In the genomic region with DNA sequence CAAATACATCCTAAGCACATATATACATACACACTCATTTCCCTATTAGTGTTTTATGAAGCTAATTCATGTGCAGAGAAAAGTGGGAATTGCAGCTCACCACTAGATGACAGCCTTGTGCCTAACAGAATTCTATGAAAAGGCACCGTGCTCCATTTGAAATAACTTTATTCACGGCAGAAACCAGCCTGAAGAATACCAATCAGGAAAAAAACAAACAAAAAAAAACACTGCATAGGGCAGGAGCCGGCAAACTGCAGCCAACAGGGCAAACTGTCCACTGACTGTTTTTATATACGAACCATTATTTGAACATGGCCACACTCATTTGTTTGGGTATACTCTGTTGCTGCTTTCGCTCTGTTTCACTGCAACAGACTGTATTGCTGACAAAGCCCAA, we compare ENCODE assay signal across 8 cellular contexts. TPM values are rescaled to one million over a fixed set of nuclear protein-coding genes. Genes with fewer than 3 reads are reported as not detected.
DNase-seq lines count a peak whose midpoint lies in the region; ATAC-seq and TF ChIP-seq lines count a peak whose summit lies in the region.

No MANE protein-coding gene starts in this region.

- no peak for TF ChIP-seq EP300 in neural cell (conservative IDR thresholded peaks at IDR 0.05; ENCODE audit: poor library complexity, severe bottlenecking)

- H3K4me3 ChIP-seq in neural cell (ENCODE audit: low read length), result no peak overlapping the region
- no peak overlapping the region for H3K4me3 ChIP-seq in CD8-positive, alpha-beta memory T cell (ENCODE audit: low read length)

- no peaks in the 10 kb centered on the region for H3K27me3 Mint-ChIP-seq in CD8-positive, alpha-beta memory T cell

- H3K27me3 ChIP-seq in neural cell (ENCODE audit: insufficient read depth, low read depth, low read length), result no peaks in the 10 kb centered on the region
- no peaks in the 10 kb centered on the region for H3K27me3 ChIP-seq in CD8-positive, alpha-beta memory T cell (ENCODE audit: insufficient read depth, low read length, poor library complexity, severe bottlenecking)

- DNase-seq in AG08395 (ENCODE audit: low spot score) (peak; percentile 50), GM13977 (ENCODE audit: low spot score) (no peak), OCI-M1 (lab: John Stamatoyannopoulos, UW) (peak; percentile 100), erythroblast (lab: John Stamatoyannopoulos, UW) (peak; percentile 45 to 50)
- no peak for DNase-seq in CD8-positive, alpha-beta memory T cell

- CTCF ChIA-PET in CD8-positive, alpha-beta memory T cell (lab: Charles Lee), result interaction anchor here (1.1 to 1.3 kb wide), 2 partner anchors 34 to 44 kb away, joined by 3 read pairs; a partner anchor contains a TSS

- peak; percentile 68 for TF ChIP-seq RAD21 in neural cell (conservative IDR thresholded peaks at IDR 0.05)

- peak; percentile 58 for TF ChIP-seq CTCF in GM13977 (IDR thresholded peaks at IDR 0.05; ENCODE audit: extremely low read depth, insufficient read depth, missing control alignments)
- peak; percentile 72 for TF ChIP-seq CTCF in neural cell (IDR thresholded peaks at IDR 0.05; ENCODE audit: poor library complexity, severe bottlenecking)

- in situ Hi-C loops in GM13977 (cut with MboI; ENCODE audit: low pct_unique_long_range_greater_than_20kb, low sequenced_read_pairs, unreplicated experiment), result no loop called here

- no peaks in the 10 kb centered on the region for H3K36me3 ChIP-seq in neural cell (ENCODE audit: insufficient read depth, low read length)
- H3K36me3 ChIP-seq in CD8-positive, alpha-beta memory T cell (ENCODE audit: insufficient read depth, low read length), result no peaks in the 10 kb centered on the region

- H3F3A ChIP-seq in neural cell (ENCODE audit: insufficient read depth, low read length, poor library complexity, severe bottlenecking), result no peaks in the 10 kb centered on the region

- H3K27ac Mint-ChIP-seq in CD8-positive, alpha-beta memory T cell, result peak overlapping the region in 1 of 8 donors; percentile 52

- no peaks in the 10 kb centered on the region for H3K9me2 ChIP-seq in neural cell (ENCODE audit: insufficient read depth, low read length)

- H3K79me2 ChIP-seq in neural cell (replicated peaks; ENCODE audit: insufficient read depth, low read length), result no peaks in the 10 kb centered on the region

- H4K20me1 ChIP-seq in neural cell (ENCODE audit: insufficient read depth), result no peaks in the 10 kb centered on the region

- no peak overlapping the region for H2AFZ ChIP-seq in neural cell (ENCODE audit: low read depth, low read length)

- H3K9me3 ChIP-seq in neural cell (ENCODE audit: low read length), result no peaks in the 10 kb centered on the region
- H3K9me3 ChIP-seq in CD8-positive, alpha-beta memory T cell (ENCODE audit: low read length), result no peaks in the 10 kb centered on the region

- no peak overlapping the region for H3K4me3 Mint-ChIP-seq in CD8-positive, alpha-beta memory T cell

- TF ChIP-seq POLR2A in erythroblast (IDR thresholded peaks at IDR 0.05; ENCODE audit: low read length), result no peak

- H3K9ac ChIP-seq in neural cell (ENCODE audit: low read length), result no peak overlapping the region

- H3K4me1 ChIP-seq in CD8-positive, alpha-beta memory T cell (ENCODE audit: insufficient read depth, low read length), result peaks cover 3% of the 10 kb centered on the region

- no peak overlapping the region for H3K27ac ChIP-seq in neural cell (ENCODE audit: low read length)
- no peak overlapping the region for H3K27ac ChIP-seq in CD8-positive, alpha-beta memory T cell (ENCODE audit: low read depth, low read length)

- no peak overlapping the region for H3K4me2 ChIP-seq in neural cell (ENCODE audit: low read length)

- POLR2A ChIA-PET in CD8-positive, alpha-beta memory T cell (lab: Charles Lee), result no interaction called here

- ATAC-seq in GM21717 (IDR thresholded peaks at IDR 0.05; ENCODE audit: unreplicated experiment) (no peak), GM19397 (IDR thresholded peaks at IDR 0.05; ENCODE audit: unreplicated experiment) (no peak)

- no peaks in the 10 kb centered on the region for H3K9me3 Mint-ChIP-seq in CD8-positive, alpha-beta memory T cell

- peaks cover 5 to 57% (median 7%) of the 10 kb centered on the region in 3 donors for H3K36me3 Mint-ChIP-seq in CD8-positive, alpha-beta memory T cell

- peaks cover 19 to 29% (median 19%) of the 10 kb centered on the region in 3 donors for H3K4me1 Mint-ChIP-seq in CD8-positive, alpha-beta memory T cell

TF ChIP-seq in neural cell, 6 proteins besides CTCF, POLR2A, EP300 and RAD21:
- TF ChIP-seq EZH2 (IDR thresholded peaks at IDR 0.05; ENCODE audit: borderline replicate concordance, insufficient read depth, low read length, poor library complexity, severe bottlenecking) (no peak), MXI1 (conservative IDR thresholded peaks at IDR 0.05; ENCODE audit: poor library complexity, severe bottlenecking) (no peak), SMC3 (conservative IDR thresholded peaks at IDR 0.05; ENCODE audit: poor library complexity) (peak; percentile 68)
- TF ChIP-seq, protein P1, sequence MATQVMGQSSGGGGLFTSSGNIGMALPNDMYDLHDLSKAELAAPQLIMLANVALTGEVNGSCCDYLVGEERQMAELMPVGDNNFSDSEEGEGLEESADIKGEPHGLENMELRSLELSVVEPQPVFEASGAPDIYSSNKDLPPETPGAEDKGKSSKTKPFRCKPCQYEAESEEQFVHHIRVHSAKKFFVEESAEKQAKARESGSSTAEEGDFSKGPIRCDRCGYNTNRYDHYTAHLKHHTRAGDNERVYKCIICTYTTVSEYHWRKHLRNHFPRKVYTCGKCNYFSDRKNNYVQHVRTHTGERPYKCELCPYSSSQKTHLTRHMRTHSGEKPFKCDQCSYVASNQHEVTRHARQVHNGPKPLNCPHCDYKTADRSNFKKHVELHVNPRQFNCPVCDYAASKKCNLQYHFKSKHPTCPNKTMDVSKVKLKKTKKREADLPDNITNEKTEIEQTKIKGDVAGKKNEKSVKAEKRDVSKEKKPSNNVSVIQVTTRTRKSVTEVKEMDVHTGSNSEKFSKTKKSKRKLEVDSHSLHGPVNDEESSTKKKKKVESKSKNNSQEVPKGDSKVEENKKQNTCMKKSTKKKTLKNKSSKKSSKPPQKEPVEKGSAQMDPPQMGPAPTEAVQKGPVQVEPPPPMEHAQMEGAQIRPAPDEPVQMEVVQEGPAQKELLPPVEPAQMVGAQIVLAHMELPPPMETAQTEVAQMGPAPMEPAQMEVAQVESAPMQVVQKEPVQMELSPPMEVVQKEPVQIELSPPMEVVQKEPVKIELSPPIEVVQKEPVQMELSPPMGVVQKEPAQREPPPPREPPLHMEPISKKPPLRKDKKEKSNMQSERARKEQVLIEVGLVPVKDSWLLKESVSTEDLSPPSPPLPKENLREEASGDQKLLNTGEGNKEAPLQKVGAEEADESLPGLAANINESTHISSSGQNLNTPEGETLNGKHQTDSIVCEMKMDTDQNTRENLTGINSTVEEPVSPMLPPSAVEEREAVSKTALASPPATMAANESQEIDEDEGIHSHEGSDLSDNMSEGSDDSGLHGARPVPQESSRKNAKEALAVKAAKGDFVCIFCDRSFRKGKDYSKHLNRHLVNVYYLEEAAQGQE (IDR thresholded peaks at IDR 0.05; ENCODE audit: borderline replicate concordance), result no peak

RNA-seq across cellular contexts. Expression of a gene that starts 33.6 kb away (rescaled TPM):
- polyA plus RNA-seq in neural cell, result 7.3 and 7.8 TPM in 2 replicates
- 17.8 and 21.6 TPM in 2 replicates for polyA minus RNA-seq in neural cell
- 1 to 10 TPM; 8.6 to 10.0 TPM for total RNA-seq in CD8-positive, alpha-beta memory T cell
- 17.2 TPM for polyA plus RNA-seq in CD8-positive, alpha-beta memory T cell

Comparison
In these comparisons a context has a peak if more than half of its experiments do, and no peak if none do; other contexts are left out.
1. DNase-seq: peak in AG08395 (single experiment), OCI-M1 (single experiment) and erythroblast (2 of 2); none in GM13977 (single experiment) and CD8-positive, alpha-beta memory T cell (0 of 5).